ENCODE assay signal across 8 cellular contexts in the genomic region with DNA sequence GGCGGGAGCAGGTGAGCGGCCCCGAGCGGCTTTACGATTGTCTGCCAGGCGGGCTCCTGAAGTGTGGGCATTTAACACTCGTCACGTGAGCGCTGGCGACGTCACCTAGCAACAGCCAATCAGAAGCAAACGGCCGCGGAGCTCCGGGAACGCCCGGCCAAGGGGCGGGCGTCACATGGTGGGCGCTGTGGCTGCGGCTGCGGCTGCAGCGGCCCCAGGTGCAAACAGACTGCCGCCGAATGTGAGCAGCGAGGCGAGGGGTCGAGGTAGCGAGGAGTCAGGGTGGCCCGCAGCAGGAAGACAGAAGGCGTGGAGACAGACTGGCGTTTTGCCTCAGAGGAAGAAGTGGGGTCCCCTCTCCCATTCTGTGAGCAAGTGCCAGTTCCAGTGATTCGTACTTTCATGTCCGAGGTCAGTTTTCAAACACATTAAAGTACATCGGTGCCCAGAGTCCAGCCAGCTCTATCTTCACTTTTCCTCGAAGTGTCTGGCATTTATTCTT. TPM values are rescaled to one million over a fixed set of nuclear protein-coding genes. Genes with fewer than 3 reads are reported as not detected.
DNase-seq lines count a peak whose midpoint lies in the region; ATAC-seq and TF ChIP-seq lines count a peak whose summit lies in the region.

Gene DLX2 (minus strand): TSS at position 43 of the 502 bp plus-strand sequence. CDS start 362 bp downstream, outside the sequence.

- 0% methylated on average over 34 of the region's 36 CpGs; no CpG with 5 or more reads in 1 of the 2 donors for WGBS in transverse colon (ENCODE audit: low coverage in 1 of 2), 2 donors

- TF ChIP-seq CTCF in OCI-LY3 (IDR thresholded peaks at IDR 0.05; ENCODE audit: low read depth, low read length) (no peak), fibroblast of villous mesenchyme (IDR thresholded peaks at IDR 0.05; ENCODE audit: insufficient read depth, low read depth, low read length) (no peak), neural progenitor cell (IDR thresholded peaks at IDR 0.05) (no peak), transverse colon (IDR thresholded peaks at IDR 0.05) (no peak)

- intact Hi-C loops in transverse colon (cut with DNase I; ENCODE audit: low total_unique reads): loop anchor here (5.0 to 10.0 kb wide), 2 partner anchors 398 to 1299 kb away; no protein-coding TSS in a partner anchor

- H3K79me2 ChIP-seq in OCI-LY3 (ENCODE audit: low read length): no peaks in the 10 kb centered on the region
- no peaks in the 10 kb centered on the region for H3K79me2 ChIP-seq in neural progenitor cell (ENCODE audit: low read depth)

- H3K27ac ChIP-seq in HUES48 (ENCODE audit: low read depth, low read length) (no peak within 1 kb of the TSS), OCI-LY3 (ENCODE audit: low read length) (no peak within 1 kb of the TSS), neural progenitor cell (no peak within 1 kb of the TSS), transverse colon (no peak within 1 kb of the TSS)

- H3K4me3 ChIP-seq in HUES48 (ENCODE audit: low read depth, low read length) (peak within 1 kb of the TSS; percentile 60), OCI-LY3 (ENCODE audit: low read length) (peak within 1 kb of the TSS; percentile 80), fibroblast of villous mesenchyme (ENCODE audit: low read depth, low read length) (peak within 1 kb of the TSS; percentile 61), neural progenitor cell (peak within 1 kb of the TSS; percentile 54), transverse colon (peak within 1 kb of the TSS; percentile 22 to 63 (median 42))

- H3K36me3 Mint-ChIP-seq in activated T-cell treated with anti-CD3 and anti-CD28 coated beads, Interleukin-2, amount 50 U/mL, for 72 hours (ENCODE audit: insufficient read depth in 2 of 2): peaks cover 4 to 5% of the 10 kb centered on the region in 2 donors
- no peaks in the 10 kb centered on the region for H3K36me3 Mint-ChIP-seq in neural progenitor cell

- no peak within 1 kb of the TSS for H3K9ac ChIP-seq in HUES48 (ENCODE audit: low read depth, low read length)
- peak within 1 kb of the TSS; percentile 45 for H3K9ac ChIP-seq in OCI-LY3 (ENCODE audit: low read length)
- no peak within 1 kb of the TSS for H3K9ac ChIP-seq in neural progenitor cell

- H2AFZ ChIP-seq in OCI-LY3 (ENCODE audit: low read depth, low read length) (peak within 1 kb of the TSS; percentile 89), neural progenitor cell (replicated peaks) (peak within 1 kb of the TSS; percentile 69)

- H3K4me1 ChIP-seq in HUES48 (ENCODE audit: control insufficient read depth, insufficient read depth, low read length) (peaks cover 26% of the 10 kb centered on the region), OCI-LY3 (ENCODE audit: low read length) (peaks cover 13% of the 10 kb centered on the region), neural progenitor cell (peaks cover 38% of the 10 kb centered on the region), transverse colon (peaks cover 19 to 66% (median 54%) of the 10 kb centered on the region in 4 donors)

- H3K4me3 Mint-ChIP-seq in activated T-cell treated with anti-CD3 and anti-CD28 coated beads, Interleukin-2, amount 50 U/mL, for 72 hours: peak within 1 kb of the TSS; percentile 85 to 90
- peak within 1 kb of the TSS; percentile 85 for H3K4me3 Mint-ChIP-seq in neural progenitor cell

- H3K9me3 Mint-ChIP-seq in activated T-cell treated with anti-CD3 and anti-CD28 coated beads, Interleukin-2, amount 50 U/mL, for 72 hours: no peaks in the 10 kb centered on the region
- no peaks in the 10 kb centered on the region for H3K9me3 Mint-ChIP-seq in neural progenitor cell

- H3K36me3 ChIP-seq in HUES48 (ENCODE audit: control insufficient read depth, insufficient read depth, low read length) (no peaks in the 10 kb centered on the region), OCI-LY3 (replicated peaks; ENCODE audit: low read depth, low read length) (no peaks in the 10 kb centered on the region), neural progenitor cell (no peaks in the 10 kb centered on the region), transverse colon (no peaks in the 10 kb centered on the region)

- TF ChIP-seq POLR2A in transverse colon (IDR thresholded peaks at IDR 0.05): no peak

- DNase-seq in DMS53 treated with DMSO at 0.1 percent for 48 hours (lab: John Stamatoyannopoulos, UW; ENCODE audit: unreplicated experiment) (peak; percentile 90), fibroblast of villous mesenchyme (ENCODE audit: low read depth) (peak; percentile 83), neural progenitor cell (ENCODE audit: low spot score) (peak; percentile 98), transverse colon (peak; percentile 86)
- DNase-seq in activated T-cell treated with anti-CD3 and anti-CD28 coated beads, Interleukin-2, amount 50 U/mL, for 72 hours: peak; percentile 74 to 78

- in situ Hi-C loops in transverse colon (cut with MboI; ENCODE audit: low pct_ligation_motif_present in 1 of 4, low pct_unique_long_range_greater_than_20kb in 1 of 4, low sequenced_read_pairs in 3 of 4): loop anchor here (10.0 to 25.0 kb wide), 4 partner anchors 291 to 516 kb away; no protein-coding TSS in a partner anchor

- H3K9me3 ChIP-seq in HUES48 (ENCODE audit: control insufficient read depth, insufficient read depth, low read length): no peaks in the 10 kb centered on the region
- no peaks in the 10 kb centered on the region for H3K9me3 ChIP-seq in OCI-LY3 (ENCODE audit: insufficient read depth, low read length)
- H3K9me3 ChIP-seq in neural progenitor cell (ENCODE audit: low read depth): no peaks in the 10 kb centered on the region
- H3K9me3 ChIP-seq in transverse colon: no peaks in the 10 kb centered on the region

- ATAC-seq in GM21515 (IDR thresholded peaks at IDR 0.05; ENCODE audit: unreplicated experiment): peak; percentile 71
- peak; percentile 63 to 64 for ATAC-seq in activated T-cell treated with anti-CD3 and anti-CD28 coated beads, Interleukin-2, amount 50 U/mL, for 72 hours (replicated peaks in 1 of 2)

- no peaks in the 10 kb centered on the region for H4K20me1 ChIP-seq in OCI-LY3 (ENCODE audit: insufficient read depth, low read length)
- H4K20me1 ChIP-seq in neural progenitor cell (ENCODE audit: low read depth): peaks cover 58% of the 10 kb centered on the region

- H3K27me3 ChIP-seq in HUES48 (ENCODE audit: control insufficient read depth, insufficient read depth, low read length) (peaks cover 98% of the 10 kb centered on the region), OCI-LY3 (ENCODE audit: low read depth, low read length) (no peaks in the 10 kb centered on the region), neural progenitor cell (peaks cover 100% of the 10 kb centered on the region), transverse colon (peaks cover 100% of the 10 kb centered on the region)

- H3F3A ChIP-seq in neural progenitor cell (ENCODE audit: low read depth): peaks cover 66% of the 10 kb centered on the region

- H3K4me2 ChIP-seq in OCI-LY3 (ENCODE audit: low read length) (peak within 1 kb of the TSS; percentile 98), neural progenitor cell (peak within 1 kb of the TSS; percentile 80)

- peaks cover 78% of the 10 kb centered on the region for H3K27me3 Mint-ChIP-seq in activated T-cell treated with anti-CD3 and anti-CD28 coated beads, Interleukin-2, amount 50 U/mL, for 72 hours (ENCODE audit: low read depth)
- peaks cover 83% of the 10 kb centered on the region for H3K27me3 Mint-ChIP-seq in neural progenitor cell (ENCODE audit: insufficient read depth, low read depth)

- H3K4me1 Mint-ChIP-seq in activated T-cell treated with anti-CD3 and anti-CD28 coated beads, Interleukin-2, amount 50 U/mL, for 72 hours (ENCODE audit: low read depth): peaks cover 67% of the 10 kb centered on the region
- H3K4me1 Mint-ChIP-seq in neural progenitor cell: peaks cover 44% of the 10 kb centered on the region

- TF ChIP-seq EP300 in transverse colon (IDR thresholded peaks at IDR 0.05; ENCODE audit: low read depth): no peak

- H3K27ac Mint-ChIP-seq in activated T-cell treated with anti-CD3 and anti-CD28 coated beads, Interleukin-2, amount 50 U/mL, for 72 hours: peak within 1 kb of the TSS; percentile 75
- H3K27ac Mint-ChIP-seq in neural progenitor cell: no peak within 1 kb of the TSS

RNA-seq across cellular contexts. Expression of gene DLX2, which starts in this region (rescaled TPM):
- total RNA-seq in activated T-cell treated with anti-CD3 and anti-CD28 coated beads, Interleukin-2, amount 50 U/mL, for 72 hours: under 1 TPM; 0.23 to 0.24 TPM
- total RNA-seq in fibroblast of villous mesenchyme (under 0.01 TPM in 2 replicates), neural progenitor cell (ENCODE audit: low replicate concordance) (0.19 TPM in 1 of 2 replicates, not detected in the other), transverse colon (under 1 TPM in 1 of 4 donors, not detected in 3; 0.16 TPM)

Comparison
In these comparisons a context has a peak if more than half of its experiments do, and no peak if none do; other contexts are left out.
1. Peak in DNase-seq and ATAC-seq in activated T-cell treated with anti-CD3 and anti-CD28 coated beads, Interleukin-2, amount 50 U/mL, for 72 hours; RNA of the gene not detected or under 1 TPM.
2. Peak in DNase-seq and H3K4me3 ChIP-seq in fibroblast of villous mesenchyme; RNA of the gene not detected or under 1 TPM.
3. Peak in DNase-seq, H3K4me3 ChIP-seq and H3K4me2 ChIP-seq in neural progenitor cell; RNA of the gene not detected or under 1 TPM.
4. Peak in DNase-seq and H3K4me3 ChIP-seq in transverse colon; RNA of the gene not detected or under 1 TPM.